12 cellular contexts compared by ENCODE assay signal in the genomic region with DNA sequence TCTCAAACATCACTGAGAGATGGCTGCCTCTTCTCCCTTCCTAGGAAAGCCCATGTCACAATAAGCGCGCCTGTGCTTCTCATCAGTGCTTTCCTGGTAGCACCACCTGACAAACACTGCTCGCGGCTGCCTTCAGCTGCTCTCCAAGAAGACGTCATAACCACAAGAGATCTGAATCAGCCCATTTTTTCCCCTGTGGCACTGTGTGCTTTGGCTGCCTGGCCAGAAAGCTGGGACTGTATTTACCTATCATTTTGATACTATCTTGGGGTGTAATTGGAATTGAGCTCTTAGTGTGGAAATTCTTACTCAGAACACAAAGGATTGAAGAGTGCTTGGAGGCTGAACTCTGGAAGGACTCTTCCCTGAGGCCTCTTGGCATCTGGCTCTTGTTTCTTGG. TPM values are rescaled to one million over a fixed set of nuclear protein-coding genes. Genes with fewer than 3 reads are reported as not detected.
DNase-seq lines count a peak whose midpoint lies in the region; ATAC-seq and TF ChIP-seq lines count a peak whose summit lies in the region.
"Had no signal": no experiment of that assay in that cellular context is flagged by ENCODE, and none has a peak within 500 bp of the region (broad histone marks: within the 10 kb centered on the region; RNA-seq: fewer than 3 reads in every experiment).

No MANE protein-coding gene starts in this region.

- peak overlapping the region; percentile 11 for H3K4me2 ChIP-seq in Loucy (ENCODE audit: low read depth, low read length, poor library complexity, severe bottlenecking)
- H3K4me2 ChIP-seq in OCI-LY7 (ENCODE audit: low read length), result no peak overlapping the region

- no peaks in the 10 kb centered on the region for H3F3A ChIP-seq in Loucy (ENCODE audit: low read depth)

- peaks cover 4% of the 10 kb centered on the region for H3K4me1 Mint-ChIP-seq in activated CD4-positive, alpha-beta memory T cell treated with anti-CD3 and anti-CD28 coated beads, Interleukin-2, amount 10 ng/mL, durations not matched to agents 7 days and 5 days

- ATAC-seq in lung (ENCODE audit: insufficient read depth, low FRiP score), result no peak
- no peak for ATAC-seq in HG03039 (IDR thresholded peaks at IDR 0.05; ENCODE audit: unreplicated experiment)
- ATAC-seq: GM12878 had no signal

- H3K4me1 ChIP-seq in Loucy (ENCODE audit: insufficient read depth, low read length, poor library complexity, severe bottlenecking), result no peaks in the 10 kb centered on the region
- H3K4me1 ChIP-seq in lung (ENCODE audit: control insufficient read depth in 2 of 2, insufficient read depth in 2 of 2, low read length in 2 of 2), result no peaks in the 10 kb centered on the region
- no peaks in the 10 kb centered on the region for H3K4me1 ChIP-seq in OCI-LY7 (ENCODE audit: insufficient read depth, low read length, poor library complexity, severe bottlenecking)
- H3K4me1 ChIP-seq: Caco-2 had no signal

- H2AFZ ChIP-seq in Loucy (ENCODE audit: low read length) (peak overlapping the region; percentile 63; the same call in 1 of the 2 replicates), OCI-LY7 (ENCODE audit: low read length) (no peak overlapping the region)

- H3K4me3 ChIP-seq in Loucy (ENCODE audit: low read length, poor library complexity, severe bottlenecking) (no peak overlapping the region), lung (peak overlapping the region; percentile 15), OCI-LY7 (ENCODE audit: low read depth, low read length, poor library complexity, severe bottlenecking) (no peak overlapping the region)
- H3K4me3 ChIP-seq: GM12878 had no signal

- H3K79me2 ChIP-seq in Loucy (ENCODE audit: insufficient read depth, low read length) (no peaks in the 10 kb centered on the region), OCI-LY7 (ENCODE audit: insufficient read depth, low read depth, low read length) (no peaks in the 10 kb centered on the region)

- CTCF ChIA-PET in activated CD4-positive, alpha-beta memory T cell treated with anti-CD3 and anti-CD28 coated beads, Interleukin-2, amount 10 ng/mL, durations not matched to agents 7 days and 5 days (lab: Charles Lee), result no interaction called here
- CTCF ChIA-PET in OCI-LY7 (lab: Charles Lee; ENCODE audit: unreplicated experiment), result no interaction called here

- H4K20me1 ChIP-seq in Loucy (ENCODE audit: insufficient read depth, low read length, poor library complexity, severe bottlenecking) (no peaks in the 10 kb centered on the region), OCI-LY7 (ENCODE audit: insufficient read depth, low read length) (no peaks in the 10 kb centered on the region)

- 76% methylated on average over 5 of the region's 5 CpGs for WGBS in lung, 2 donors

- no peak overlapping the region for H3K4me3 Mint-ChIP-seq in activated CD4-positive, alpha-beta memory T cell treated with anti-CD3 and anti-CD28 coated beads, Interleukin-2, amount 10 ng/mL, durations not matched to agents 7 days and 5 days

- BruUV-seq in OCI-LY7 (replicated peaks; lab: Mats Ljungman, UMichigan), result no TSS peak

- H3K27ac ChIP-seq in lung (ENCODE audit: low read depth in 1 of 2, low read length in 1 of 2) (no peak overlapping the region), OCI-LY7 (ENCODE audit: low read depth, low read length, poor library complexity, severe bottlenecking) (no peak overlapping the region)

- no peak overlapping the region for H3K9ac ChIP-seq in Loucy (ENCODE audit: low read depth, low read length, poor library complexity, severe bottlenecking)

- peaks cover 43% of the 10 kb centered on the region for H3K27me3 Mint-ChIP-seq in activated CD4-positive, alpha-beta memory T cell treated with anti-CD3 and anti-CD28 coated beads, Interleukin-2, amount 10 ng/mL, durations not matched to agents 7 days and 5 days

- H3K9me3 Mint-ChIP-seq in activated CD4-positive, alpha-beta memory T cell treated with anti-CD3 and anti-CD28 coated beads, Interleukin-2, amount 10 ng/mL, durations not matched to agents 7 days and 5 days, result no peaks in the 10 kb centered on the region

- TF ChIP-seq CTCF in Loucy (conservative IDR thresholded peaks at IDR 0.05; ENCODE audit: low read length), result no peak
- TF ChIP-seq CTCF in lung (IDR thresholded peaks at IDR 0.05; ENCODE audit: control extremely low read depth, extremely low read depth), result no peak
- TF ChIP-seq CTCF in OCI-LY7 (conservative IDR thresholded peaks at IDR 0.05; ENCODE audit: low read length), result no peak

- H3K36me3 ChIP-seq in Loucy (ENCODE audit: insufficient read depth, low read length) (no peaks in the 10 kb centered on the region), lung (ENCODE audit: control insufficient read depth in 2 of 2, insufficient read depth in 2 of 2, low read length in 2 of 2) (no peaks in the 10 kb centered on the region), OCI-LY7 (ENCODE audit: insufficient read depth, low read length) (no peaks in the 10 kb centered on the region)

- no peaks in the 10 kb centered on the region for H3K27me3 ChIP-seq in Loucy (ENCODE audit: insufficient read depth, low read length, poor library complexity, severe bottlenecking)
- no peaks in the 10 kb centered on the region for H3K27me3 ChIP-seq in lung (ENCODE audit: control insufficient read depth, insufficient read depth)

- H3K9me2 ChIP-seq in Loucy (replicated peaks; ENCODE audit: low read depth, low read length), result no peaks in the 10 kb centered on the region
- no peaks in the 10 kb centered on the region for H3K9me2 ChIP-seq in OCI-LY7 (ENCODE audit: insufficient read depth, low read length)

- POLR2A ChIA-PET in activated CD4-positive, alpha-beta memory T cell treated with anti-CD3 and anti-CD28 coated beads, Interleukin-2, amount 10 ng/mL, durations not matched to agents 7 days and 5 days (lab: Charles Lee), result no interaction called here
- POLR2A ChIA-PET in OCI-LY7 (lab: Charles Lee), result interaction anchor here (0.7 kb wide), 1 partner anchor 1808 kb away, joined by 3 read pairs; no protein-coding TSS in a partner anchor

- DNase-seq in ELR (ENCODE audit: low read depth) (peak; percentile 40), lung (ENCODE audit: low spot score) (no peak), OCI-LY7 (ENCODE audit: low spot score) (no peak), mucosa of gallbladder (ENCODE audit: low spot score) (no peak)
- DNase-seq in activated CD4-positive, alpha-beta memory T cell treated with anti-CD3 and anti-CD28 coated beads, Interleukin-2, amount 10 ng/mL, durations not matched to agents 7 days and 5 days, result peak; percentile 18
- DNase-seq: Caco-2, hypothalamus, NCI-H1417 had no signal

- intact Hi-C loops in OCI-LY7 (cut with micrococcal nuclease; ENCODE audit: unreplicated experiment), result no loop called here

- H3K9me3 ChIP-seq in Loucy (ENCODE audit: insufficient read depth, low read depth, low read length), result no peaks in the 10 kb centered on the region
- H3K9me3 ChIP-seq in lung (ENCODE audit: control insufficient read depth in 2 of 2, insufficient read depth in 1 of 2, low read length in 1 of 2), result no peaks in the 10 kb centered on the region
- H3K9me3 ChIP-seq in OCI-LY7 (ENCODE audit: low read length), result no peaks in the 10 kb centered on the region
- H3K9me3 ChIP-seq: Caco-2 had no signal

- no peak overlapping the region for H3K27ac Mint-ChIP-seq in activated CD4-positive, alpha-beta memory T cell treated with anti-CD3 and anti-CD28 coated beads, Interleukin-2, amount 10 ng/mL, durations not matched to agents 7 days and 5 days

- no peaks in the 10 kb centered on the region for H3K36me3 Mint-ChIP-seq in activated CD4-positive, alpha-beta memory T cell treated with anti-CD3 and anti-CD28 coated beads, Interleukin-2, amount 10 ng/mL, durations not matched to agents 7 days and 5 days (ENCODE audit: low read depth)

RNA-seq across cellular contexts. Expression of a gene that starts 50.3 kb away (rescaled TPM):
- not detected for total RNA-seq in activated CD4-positive, alpha-beta memory T cell treated with anti-CD3 and anti-CD28 coated beads, Interleukin-2, amount 10 ng/mL, durations not matched to agents 7 days and 5 days
- total RNA-seq in lung (100 to 1,000 TPM in 1 of 2 donors, 10 to 100 TPM in 1; 82.5 to 144 TPM), OCI-LY7 (2022) (not detected in 2 replicates), mucosa of gallbladder (176 TPM)
- polyA plus RNA-seq in lung, result 10 to 100 TPM in 1 of 2 donors, 1 to 10 TPM in 1; 8.9 to 43.4 TPM
- total RNA-seq in OCI-LY7 (2014; rRNA removed; shearing (Covaris generic)), result not detected in 2 replicates

RNA-seq across cellular contexts. Expression of a gene that starts 57.0 kb away (rescaled TPM):
- total RNA-seq in activated CD4-positive, alpha-beta memory T cell treated with anti-CD3 and anti-CD28 coated beads, Interleukin-2, amount 10 ng/mL, durations not matched to agents 7 days and 5 days, result not detected
- total RNA-seq in lung (10 to 100 TPM; 10.6 to 24.6 TPM), OCI-LY7 (2022) (not detected in 2 replicates), mucosa of gallbladder (0.95 TPM)
- 1 to 10 TPM; 1.4 to 3.7 TPM for polyA plus RNA-seq in lung
- total RNA-seq in OCI-LY7 (2014; rRNA removed; shearing (Covaris generic)), result not detected in 2 replicates
- total RNA-seq: GM12878, subcutaneous adipose tissue had no signal
- polyA plus RNA-seq: GM12878 had no signal

Comparison
In these comparisons a context has a peak if more than half of its experiments do, and no peak if none do; other contexts are left out.
1. DNase-seq: peak in ELR (single experiment) and activated CD4-positive, alpha-beta memory T cell treated with anti-CD3 and anti-CD28 coated beads, Interleukin-2, amount 10 ng/mL, durations not matched to agents 7 days and 5 days (single experiment); none in lung (single experiment), OCI-LY7 (single experiment) and mucosa of gallbladder (single experiment).
2. RNA of a gene that starts 50.3 kb away (total RNA-seq): 176 TPM in mucosa of gallbladder (single experiment) and 82.5 to 144 TPM in lung; not detected in activated CD4-positive, alpha-beta memory T cell treated with anti-CD3 and anti-CD28 coated beads, Interleukin-2, amount 10 ng/mL, durations not matched to agents 7 days and 5 days and not detected in OCI-LY7; every median in the first group is over 10 times any median in the second.